Comparison of ENCODE assay signal across 16 cellular contexts in the genomic region with DNA sequence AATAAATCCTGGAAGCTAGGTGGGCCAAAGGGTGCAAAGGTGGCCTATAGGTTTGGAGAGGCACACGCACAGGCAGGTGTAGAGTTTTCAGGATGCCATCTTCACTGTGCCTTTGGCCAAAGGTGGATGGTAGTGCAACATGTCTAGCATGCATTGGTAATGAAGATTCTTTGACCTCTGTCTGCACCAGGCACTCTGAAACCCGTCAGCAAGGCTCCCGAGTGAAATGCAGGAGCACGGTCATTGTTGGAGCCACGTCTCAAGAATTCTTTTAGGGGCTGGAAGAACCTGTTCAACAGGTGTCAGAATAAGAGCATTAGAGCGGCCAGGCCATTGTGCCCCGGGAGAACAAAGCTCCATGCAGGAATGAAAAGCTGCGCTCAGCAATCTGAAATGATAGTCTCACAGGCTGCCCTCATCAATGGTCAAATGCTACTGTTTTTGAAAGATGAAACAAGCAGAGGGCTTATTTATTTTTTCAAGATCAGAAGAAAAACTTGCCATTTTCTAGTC. TPM values are rescaled to one million over a fixed set of nuclear protein-coding genes. Genes with fewer than 3 reads are reported as not detected.
DNase-seq lines count a peak whose midpoint lies in the region; ATAC-seq, FAIRE-seq and TF ChIP-seq lines count a peak whose summit lies in the region.
"Had no signal": no experiment of that assay in that cellular context is flagged by ENCODE, and none has a peak within 500 bp of the region (broad histone marks: within the 10 kb centered on the region; RNA-seq: fewer than 3 reads in every experiment).

No MANE protein-coding gene starts in this region.

- H3K4me2 ChIP-seq in osteoblast (ENCODE audit: insufficient read depth, low read length) = no peak overlapping the region

- TF ChIP-seq CTCF in D721Med (IDR thresholded peaks at IDR 0.05; ENCODE audit: insufficient read depth, missing control alignments) = no peak
- no peak for TF ChIP-seq CTCF in epithelial cell of esophagus (IDR thresholded peaks at IDR 0.05; ENCODE audit: insufficient read depth, low read depth, low read length, missing control alignments)
- TF ChIP-seq CTCF in mucosa of descending colon (IDR thresholded peaks at IDR 0.05) = no peak
- no peak for TF ChIP-seq CTCF in osteoblast (IDR thresholded peaks at IDR 0.05; ENCODE audit: extremely low read depth, low read depth, low read length)

- no peaks in the 10 kb centered on the region for H4K20me1 ChIP-seq in osteoblast (ENCODE audit: insufficient read depth, low read length)

- H3K9me3 ChIP-seq in mucosa of descending colon (no peaks in the 10 kb centered on the region), osteoblast (ENCODE audit: low read depth, low read length) (no peaks in the 10 kb centered on the region)
- H3K9me3 ChIP-seq: gastroesophageal sphincter, psoas muscle, uterus had no signal

- H3K27me3 ChIP-seq in osteoblast (ENCODE audit: insufficient read depth, low read length) = no peaks in the 10 kb centered on the region
- H3K27me3 ChIP-seq: gastroesophageal sphincter, uterus had no signal

- DNase-seq in D721Med (ENCODE audit: insufficient read length, low spot score) (no peak), HuH-7.5 (ENCODE audit: low spot score) (peak; percentile 16), epithelial cell of esophagus (ENCODE audit: low read depth) (peak; percentile 75), mucosa of descending colon (peak in 1 of 3 donors; percentile 37), osteoblast (ENCODE audit: insufficient read length, low spot score, missing footprints) (no peak), G401 (ENCODE audit: low spot score) (no peak)
- DNase-seq: activated CD8-positive, alpha-beta T cell treated with anti-CD3 and anti-CD28 coated beads, Interleukin-2, amount 10 ng/mL, durations not matched to agents 7 days and 5 days; amygdala; NCI-H187 treated with DMSO at 0.1 percent for 48 hours; NCI-H524 treated with DMSO at 0.1 percent for 48 hours; psoas muscle; uterus had no signal

- in situ Hi-C loops in G401 (cut with HindIII; ENCODE audit: low sequenced_read_pairs) = no loop called here

- no peak overlapping the region for H3K4me3 ChIP-seq in epithelial cell of esophagus (ENCODE audit: low read length)
- H3K4me3 ChIP-seq in mucosa of descending colon = no peak overlapping the region
- no peak overlapping the region for H3K4me3 ChIP-seq in osteoblast (ENCODE audit: insufficient read depth, low read length)
- H3K4me3 ChIP-seq: gastroesophageal sphincter, psoas muscle, uterus had no signal

- H3K4me1 ChIP-seq in mucosa of descending colon (ENCODE audit: low read depth) = no peaks in the 10 kb centered on the region
- H3K4me1 ChIP-seq in osteoblast (ENCODE audit: insufficient read depth, low read length) = no peaks in the 10 kb centered on the region
- H3K4me1 ChIP-seq: gastroesophageal sphincter, psoas muscle, uterus had no signal

- H3K36me3 ChIP-seq in mucosa of descending colon (ENCODE audit: low read depth) (peaks cover 2% of the 10 kb centered on the region), osteoblast (ENCODE audit: insufficient read depth, low read length) (no peaks in the 10 kb centered on the region)
- H3K36me3 ChIP-seq: uterus had no signal

- no peak overlapping the region for H2AFZ ChIP-seq in osteoblast (ENCODE audit: low read length)

- no peaks in the 10 kb centered on the region for H3K79me2 ChIP-seq in osteoblast (ENCODE audit: insufficient read depth, low read length)

- intact Hi-C loops in mucosa of descending colon (cut with DNase I, micrococcal nuclease) = no loop called here

- H3K27ac ChIP-seq in osteoblast (ENCODE audit: low read depth, low read length) = no peak overlapping the region
- H3K27ac ChIP-seq: gastroesophageal sphincter, psoas muscle, uterus had no signal

- FAIRE-seq in D721Med (lab: Jason Lieb, UNC) = peak; percentile 29
- FAIRE-seq: islet of Langerhans had no signal

- peak; percentile 50 for ATAC-seq in mucosa of descending colon
- no peak for ATAC-seq in HG03159 (IDR thresholded peaks at IDR 0.05; ENCODE audit: unreplicated experiment)
- ATAC-seq in HG02610 (IDR thresholded peaks at IDR 0.05; ENCODE audit: unreplicated experiment) = no peak
- ATAC-seq: activated CD8-positive, alpha-beta T cell treated with anti-CD3 and anti-CD28 coated beads, Interleukin-2, amount 10 ng/mL, durations not matched to agents 7 days and 5 days; gastroesophageal sphincter; psoas muscle had no signal

RNA-seq across cellular contexts. Expression of gene DICER1, which starts 40.2 kb away (rescaled TPM):
- 10 to 100 TPM; 61.6 to 72.1 (median 65.9) TPM for total RNA-seq in mucosa of descending colon
- 53.6 and 55.7 TPM in 2 replicates for total RNA-seq in osteoblast
- total RNA-seq in G401 (2014; rRNA removed; shearing (Covaris generic)) = 48.0 and 64.6 TPM in 2 replicates

Comparison
In these comparisons a context has a peak if more than half of its experiments do, and no peak if none do; other contexts are left out.
1. DNase-seq: peak in HuH-7.5 (single experiment) and epithelial cell of esophagus (single experiment); none in D721Med (single experiment), osteoblast (single experiment) and G401 (single experiment).